ENCODE assay signal across 8 cellular contexts in the genomic region with DNA sequence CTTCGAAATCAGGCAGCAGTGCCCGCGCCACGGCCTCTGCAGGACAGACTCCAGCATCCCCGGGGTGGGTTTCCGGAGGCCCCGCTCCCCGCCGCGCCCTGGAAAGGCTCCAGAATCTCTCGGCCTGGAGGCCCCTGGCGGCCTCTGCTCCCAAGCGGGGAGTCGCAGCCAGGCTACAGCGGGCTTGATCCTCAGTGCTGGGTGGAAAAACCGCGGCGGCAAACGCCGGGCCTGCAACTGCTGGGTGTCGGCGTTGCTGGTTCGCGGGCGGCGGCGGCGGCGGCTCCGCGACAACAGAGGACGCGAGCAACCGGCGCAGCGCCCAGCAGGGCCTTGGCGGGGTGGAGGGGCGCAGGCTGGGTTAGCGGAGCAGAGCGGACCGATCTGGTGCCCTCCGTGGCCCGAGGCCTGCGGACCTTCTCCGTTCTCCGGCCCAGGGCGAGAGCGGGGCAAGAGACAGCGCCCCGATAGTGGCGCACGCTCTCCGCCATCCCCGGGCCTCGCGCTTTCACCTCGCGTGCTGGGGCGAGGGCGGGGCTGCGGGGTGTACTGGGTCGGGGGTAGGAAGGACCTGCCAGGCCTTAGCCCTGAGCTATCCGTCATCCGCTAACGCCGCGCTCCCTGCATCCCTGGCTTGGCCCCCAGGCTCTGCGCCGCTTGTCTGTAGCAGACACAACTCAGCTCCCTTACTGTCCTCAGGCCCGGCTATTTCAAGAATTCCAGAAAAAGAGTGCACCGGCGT. TPM values are rescaled to one million over a fixed set of nuclear protein-coding genes. Genes with fewer than 3 reads are reported as not detected.
DNase-seq lines count a peak whose midpoint lies in the region; ATAC-seq and TF ChIP-seq lines count a peak whose summit lies in the region.

No MANE protein-coding gene starts in this region.

- POLR2A ChIA-PET in activated CD8-positive, alpha-beta T cell treated with anti-CD3 and anti-CD28 coated beads for 36 hours (lab: Charles Lee), result interaction anchor here (0.8 to 1.2 kb wide), 3 partner anchors 9 to 46 kb away, joined by 3 to 4 read pairs (median 3); no protein-coding TSS in a partner anchor

- TF ChIP-seq POLR2A in GM18505 (IDR thresholded peaks at IDR 0.05; ENCODE audit: borderline replicate concordance, extremely low read depth, insufficient read depth, insufficient read length), result peak; percentile 80

- TF ChIP-seq CTCF in activated CD8-positive, alpha-beta T cell treated with anti-CD3 and anti-CD28 coated beads for 36 hours (IDR thresholded peaks at IDR 0.05), result no peak

- peak; percentile 75 for DNase-seq in NCI-H345 (lab: John Stamatoyannopoulos, UW)
- peak; percentile 78 for DNase-seq in activated CD8-positive, alpha-beta T cell treated with anti-CD3 and anti-CD28 coated beads for 36 hours
- DNase-seq in effector CD4-positive, alpha-beta T cell, result peak; percentile 51
- peak; percentile 75 for DNase-seq in medulla oblongata (ENCODE audit: extremely low spot score)
- peak; percentile 57 to 66 (median 57) for DNase-seq in stimulated activated CD4-positive, alpha-beta T cell treated with anti-CD3 and anti-CD28 coated beads, TNF-alpha, amount 100 ng/mL, for 48 hours (ENCODE audit: low read depth in 3 of 3)

- peaks cover 20% of the 10 kb centered on the region for H3K4me1 Mint-ChIP-seq in activated CD8-positive, alpha-beta T cell treated with anti-CD3 and anti-CD28 coated beads for 36 hours (ENCODE audit: low read depth)

- peak overlapping the region; percentile 100 for H3K27ac Mint-ChIP-seq in activated CD8-positive, alpha-beta T cell treated with anti-CD3 and anti-CD28 coated beads for 36 hours

- no peaks in the 10 kb centered on the region for H3K9me3 Mint-ChIP-seq in activated CD8-positive, alpha-beta T cell treated with anti-CD3 and anti-CD28 coated beads for 36 hours

- H3K27me3 Mint-ChIP-seq in activated CD8-positive, alpha-beta T cell treated with anti-CD3 and anti-CD28 coated beads for 36 hours, result peaks cover 4% of the 10 kb centered on the region

- intact Hi-C loops in activated CD8-positive, alpha-beta T cell treated with anti-CD3 and anti-CD28 coated beads for 36 hours (cut with micrococcal nuclease), result loop anchor here (10.0 kb wide), 2 partner anchors 173 to 323 kb away; a partner anchor contains a TSS

- CTCF ChIA-PET in activated CD8-positive, alpha-beta T cell treated with anti-CD3 and anti-CD28 coated beads for 36 hours (lab: Charles Lee), result interaction anchor here (0.9 to 1.2 kb wide), 3 partner anchors 10 to 170 kb away, joined by 3 read pairs; no protein-coding TSS in a partner anchor

- peak overlapping the region; percentile 85 for H3K4me3 Mint-ChIP-seq in activated CD8-positive, alpha-beta T cell treated with anti-CD3 and anti-CD28 coated beads for 36 hours

- H3K36me3 Mint-ChIP-seq in activated CD8-positive, alpha-beta T cell treated with anti-CD3 and anti-CD28 coated beads for 36 hours (ENCODE audit: low read depth), result peaks cover 19% of the 10 kb centered on the region

- ATAC-seq in GM18505 (IDR thresholded peaks at IDR 0.05; ENCODE audit: unreplicated experiment) (peak; percentile 30), HG02884 (IDR thresholded peaks at IDR 0.05; ENCODE audit: unreplicated experiment) (peak; percentile 23), GM18870 (IDR thresholded peaks at IDR 0.05; ENCODE audit: unreplicated experiment) (no peak)
- ATAC-seq in activated CD8-positive, alpha-beta T cell treated with anti-CD3 and anti-CD28 coated beads for 36 hours, result peak; percentile 26

RNA-seq across cellular contexts. Expression of a gene that starts 3.4 kb away (rescaled TPM):
- 10 to 100 TPM; 76.4 to 78.3 TPM for total RNA-seq in activated CD8-positive, alpha-beta T cell treated with anti-CD3 and anti-CD28 coated beads for 36 hours

RNA-seq across cellular contexts. Expression of a gene that starts 57.1 kb away (rescaled TPM):
- not detected for total RNA-seq in activated CD8-positive, alpha-beta T cell treated with anti-CD3 and anti-CD28 coated beads for 36 hours
